ENCODE assay signal across 1 cellular context in genomic region chr10:93267521-93267920, GRCh38.
TF ChIP-seq lines count a peak whose summit lies in the region.

No MANE protein-coding gene starts in this region.

TF ChIP-seq in GM12878, 131 proteins besides CTCF, POLR2A, EP300 and RAD21 (continued from another document and continues in another):
- TF ChIP-seq ZZZ3 (IDR thresholded peaks at IDR 0.05; ENCODE audit: control insufficient read depth, insufficient read length, low read depth) (no peak), RFX5 (IDR thresholded peaks at IDR 0.05; ENCODE audit: low read depth, low read length) (no peak), KDM1A (IDR thresholded peaks at IDR 0.05; ENCODE audit: borderline replicate concordance) (no peak), FOS (IDR thresholded peaks at IDR 0.05; ENCODE audit: borderline replicate concordance, extremely low read depth, insufficient read length) (no peak), KAT2A (conservative IDR thresholded peaks at IDR 0.05; ENCODE audit: control insufficient read depth, low read depth, low read length) (no peak), CEBPB (IDR thresholded peaks at IDR 0.05; ENCODE audit: borderline replicate concordance in 1 of 2, low read depth in 2 of 2, low read length in 2 of 2) (peak in 1 of 2 experiments; percentile 86; a peak in 2 of 4 replicates), HDAC2 (IDR thresholded peaks at IDR 0.05) (no peak), CHD4 (IDR thresholded peaks at IDR 0.05) (no peak), ELK1 (IDR thresholded peaks at IDR 0.05; ENCODE audit: low read depth, low read length) (no peak), HCFC1 (IDR thresholded peaks at IDR 0.05; ENCODE audit: low read length) (no peak), LARP7 (IDR thresholded peaks at IDR 0.05) (no peak), SUPT20H (IDR thresholded peaks at IDR 0.05; ENCODE audit: borderline replicate concordance, control insufficient read depth, low read depth, low read length) (no peak), ZNF274 (IDR thresholded peaks at IDR 0.05; ENCODE audit: insufficient read depth, insufficient read length) (no peak), PAX5 (IDR thresholded peaks at IDR 0.05; ENCODE audit: borderline replicate concordance, low read depth, low read length) (peak; percentile 89), GABPA (IDR thresholded peaks at IDR 0.05; ENCODE audit: low read depth) (no peak), SP1 (IDR thresholded peaks at IDR 0.05; ENCODE audit: low read depth, low read length) (peak; percentile 65), CHD2 (IDR thresholded peaks at IDR 0.05; ENCODE audit: borderline replicate concordance, low read depth, low read length) (no peak), JUNB (IDR thresholded peaks at IDR 0.05) (peak; percentile 94), USF1 (IDR thresholded peaks at IDR 0.05; ENCODE audit: borderline replicate concordance, extremely low read length, insufficient read depth, low read depth, low read length) (no peak), TARDBP (IDR thresholded peaks at IDR 0.05; ENCODE audit: borderline replicate concordance) (no peak), RBBP5 (conservative IDR thresholded peaks at IDR 0.05) (no peak), BHLHE40 (IDR thresholded peaks at IDR 0.05; ENCODE audit: borderline replicate concordance in 1 of 2, low read depth in 2 of 2, low read length in 1 of 2) (peak; percentile 46 to 57; a peak in 2 of 4 replicates), RCOR1 (conservative IDR thresholded peaks at IDR 0.05; ENCODE audit: low read depth, low read length) (0 out of 2 replicates have a peak, but pooled peaks have one; percentile 87), IKZF1 (conservative IDR thresholded peaks at IDR 0.05) (peak; percentile 95), TCF3 (IDR thresholded peaks at IDR 0.05; ENCODE audit: borderline replicate concordance, insufficient read depth, low read depth, low read length) (0 out of 2 replicates have a peak, but pooled peaks have one; percentile 17), POU2F2 (IDR thresholded peaks at IDR 0.05; ENCODE audit: borderline replicate concordance, low read depth, low read length) (peak; percentile 53; the same call in 2 of the 3 replicates), NR2F1 (conservative IDR thresholded peaks at IDR 0.05) (peak; percentile 92), TCF12 (IDR thresholded peaks at IDR 0.05; ENCODE audit: low read depth, low read length) (no peak), NKRF (conservative IDR thresholded peaks at IDR 0.05) (no peak), ASH2L (IDR thresholded peaks at IDR 0.05; ENCODE audit: borderline replicate concordance, low read depth) (no peak), HDGF (IDR thresholded peaks at IDR 0.05) (no peak), BRCA1 (IDR thresholded peaks at IDR 0.05; ENCODE audit: low read depth, low read length) (no peak), CBFB (IDR thresholded peaks at IDR 0.05; ENCODE audit: low read depth) (peak; percentile 81), SMAD5 (IDR thresholded peaks at IDR 0.05; ENCODE audit: low read depth) (no peak), ZBTB4 (CRISPR knock-in tag; IDR thresholded peaks at IDR 0.05) (no peak), CBX5 (IDR thresholded peaks at IDR 0.05; ENCODE audit: low read depth) (no peak; the same call in 1 of the 2 replicates), NR2C2 (IDR thresholded peaks at IDR 0.05; ENCODE audit: borderline replicate concordance, control insufficient read depth, insufficient read length, low read depth) (no peak)
- TF ChIP-seq, protein P1, sequence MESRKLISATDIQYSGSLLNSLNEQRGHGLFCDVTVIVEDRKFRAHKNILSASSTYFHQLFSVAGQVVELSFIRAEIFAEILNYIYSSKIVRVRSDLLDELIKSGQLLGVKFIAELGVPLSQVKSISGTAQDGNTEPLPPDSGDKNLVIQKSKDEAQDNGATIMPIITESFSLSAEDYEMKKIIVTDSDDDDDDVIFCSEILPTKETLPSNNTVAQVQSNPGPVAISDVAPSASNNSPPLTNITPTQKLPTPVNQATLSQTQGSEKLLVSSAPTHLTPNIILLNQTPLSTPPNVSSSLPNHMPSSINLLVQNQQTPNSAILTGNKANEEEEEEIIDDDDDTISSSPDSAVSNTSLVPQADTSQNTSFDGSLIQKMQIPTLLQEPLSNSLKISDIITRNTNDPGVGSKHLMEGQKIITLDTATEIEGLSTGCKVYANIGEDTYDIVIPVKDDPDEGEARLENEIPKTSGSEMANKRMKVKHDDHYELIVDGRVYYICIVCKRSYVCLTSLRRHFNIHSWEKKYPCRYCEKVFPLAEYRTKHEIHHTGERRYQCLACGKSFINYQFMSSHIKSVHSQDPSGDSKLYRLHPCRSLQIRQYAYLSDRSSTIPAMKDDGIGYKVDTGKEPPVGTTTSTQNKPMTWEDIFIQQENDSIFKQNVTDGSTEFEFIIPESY (IDR thresholded peaks at IDR 0.05), result no peak
- TF ChIP-seq, protein P2, sequence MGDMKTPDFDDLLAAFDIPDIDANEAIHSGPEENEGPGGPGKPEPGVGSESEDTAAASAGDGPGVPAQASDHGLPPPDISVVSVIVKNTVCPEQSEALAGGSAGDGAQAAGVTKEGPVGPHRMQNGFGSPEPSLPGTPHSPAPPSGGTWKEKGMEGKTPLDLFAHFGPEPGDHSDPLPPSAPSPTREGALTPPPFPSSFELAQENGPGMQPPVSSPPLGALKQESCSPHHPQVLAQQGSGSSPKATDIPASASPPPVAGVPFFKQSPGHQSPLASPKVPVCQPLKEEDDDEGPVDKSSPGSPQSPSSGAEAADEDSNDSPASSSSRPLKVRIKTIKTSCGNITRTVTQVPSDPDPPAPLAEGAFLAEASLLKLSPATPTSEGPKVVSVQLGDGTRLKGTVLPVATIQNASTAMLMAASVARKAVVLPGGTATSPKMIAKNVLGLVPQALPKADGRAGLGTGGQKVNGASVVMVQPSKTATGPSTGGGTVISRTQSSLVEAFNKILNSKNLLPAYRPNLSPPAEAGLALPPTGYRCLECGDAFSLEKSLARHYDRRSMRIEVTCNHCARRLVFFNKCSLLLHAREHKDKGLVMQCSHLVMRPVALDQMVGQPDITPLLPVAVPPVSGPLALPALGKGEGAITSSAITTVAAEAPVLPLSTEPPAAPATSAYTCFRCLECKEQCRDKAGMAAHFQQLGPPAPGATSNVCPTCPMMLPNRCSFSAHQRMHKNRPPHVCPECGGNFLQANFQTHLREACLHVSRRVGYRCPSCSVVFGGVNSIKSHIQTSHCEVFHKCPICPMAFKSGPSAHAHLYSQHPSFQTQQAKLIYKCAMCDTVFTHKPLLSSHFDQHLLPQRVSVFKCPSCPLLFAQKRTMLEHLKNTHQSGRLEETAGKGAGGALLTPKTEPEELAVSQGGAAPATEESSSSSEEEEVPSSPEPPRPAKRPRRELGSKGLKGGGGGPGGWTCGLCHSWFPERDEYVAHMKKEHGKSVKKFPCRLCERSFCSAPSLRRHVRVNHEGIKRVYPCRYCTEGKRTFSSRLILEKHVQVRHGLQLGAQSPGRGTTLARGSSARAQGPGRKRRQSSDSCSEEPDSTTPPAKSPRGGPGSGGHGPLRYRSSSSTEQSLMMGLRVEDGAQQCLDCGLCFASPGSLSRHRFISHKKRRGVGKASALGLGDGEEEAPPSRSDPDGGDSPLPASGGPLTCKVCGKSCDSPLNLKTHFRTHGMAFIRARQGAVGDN (IDR thresholded peaks at IDR 0.05), result no peak
- TF ChIP-seq, protein P3, sequence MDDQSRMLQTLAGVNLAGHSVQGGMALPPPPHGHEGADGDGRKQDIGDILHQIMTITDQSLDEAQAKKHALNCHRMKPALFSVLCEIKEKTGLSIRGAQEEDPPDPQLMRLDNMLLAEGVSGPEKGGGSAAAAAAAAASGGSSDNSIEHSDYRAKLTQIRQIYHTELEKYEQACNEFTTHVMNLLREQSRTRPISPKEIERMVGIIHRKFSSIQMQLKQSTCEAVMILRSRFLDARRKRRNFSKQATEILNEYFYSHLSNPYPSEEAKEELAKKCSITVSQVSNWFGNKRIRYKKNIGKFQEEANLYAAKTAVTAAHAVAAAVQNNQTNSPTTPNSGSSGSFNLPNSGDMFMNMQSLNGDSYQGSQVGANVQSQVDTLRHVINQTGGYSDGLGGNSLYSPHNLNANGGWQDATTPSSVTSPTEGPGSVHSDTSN (IDR thresholded peaks at IDR 0.05; ENCODE audit: insufficient replicate concordance, low read depth, low read length), result no peak
- TF ChIP-seq, protein P4, sequence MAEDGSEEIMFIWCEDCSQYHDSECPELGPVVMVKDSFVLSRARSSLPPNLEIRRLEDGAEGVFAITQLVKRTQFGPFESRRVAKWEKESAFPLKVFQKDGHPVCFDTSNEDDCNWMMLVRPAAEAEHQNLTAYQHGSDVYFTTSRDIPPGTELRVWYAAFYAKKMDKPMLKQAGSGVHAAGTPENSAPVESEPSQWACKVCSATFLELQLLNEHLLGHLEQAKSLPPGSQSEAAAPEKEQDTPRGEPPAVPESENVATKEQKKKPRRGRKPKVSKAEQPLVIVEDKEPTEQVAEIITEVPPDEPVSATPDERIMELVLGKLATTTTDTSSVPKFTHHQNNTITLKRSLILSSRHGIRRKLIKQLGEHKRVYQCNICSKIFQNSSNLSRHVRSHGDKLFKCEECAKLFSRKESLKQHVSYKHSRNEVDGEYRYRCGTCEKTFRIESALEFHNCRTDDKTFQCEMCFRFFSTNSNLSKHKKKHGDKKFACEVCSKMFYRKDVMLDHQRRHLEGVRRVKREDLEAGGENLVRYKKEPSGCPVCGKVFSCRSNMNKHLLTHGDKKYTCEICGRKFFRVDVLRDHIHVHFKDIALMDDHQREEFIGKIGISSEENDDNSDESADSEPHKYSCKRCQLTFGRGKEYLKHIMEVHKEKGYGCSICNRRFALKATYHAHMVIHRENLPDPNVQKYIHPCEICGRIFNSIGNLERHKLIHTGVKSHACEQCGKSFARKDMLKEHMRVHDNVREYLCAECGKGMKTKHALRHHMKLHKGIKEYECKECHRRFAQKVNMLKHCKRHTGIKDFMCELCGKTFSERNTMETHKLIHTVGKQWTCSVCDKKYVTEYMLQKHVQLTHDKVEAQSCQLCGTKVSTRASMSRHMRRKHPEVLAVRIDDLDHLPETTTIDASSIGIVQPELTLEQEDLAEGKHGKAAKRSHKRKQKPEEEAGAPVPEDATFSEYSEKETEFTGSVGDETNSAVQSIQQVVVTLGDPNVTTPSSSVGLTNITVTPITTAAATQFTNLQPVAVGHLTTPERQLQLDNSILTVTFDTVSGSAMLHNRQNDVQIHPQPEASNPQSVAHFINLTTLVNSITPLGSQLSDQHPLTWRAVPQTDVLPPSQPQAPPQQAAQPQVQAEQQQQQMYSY (CRISPR knock-in tag; IDR thresholded peaks at IDR 0.05), result no peak
- TF ChIP-seq, protein P5, sequence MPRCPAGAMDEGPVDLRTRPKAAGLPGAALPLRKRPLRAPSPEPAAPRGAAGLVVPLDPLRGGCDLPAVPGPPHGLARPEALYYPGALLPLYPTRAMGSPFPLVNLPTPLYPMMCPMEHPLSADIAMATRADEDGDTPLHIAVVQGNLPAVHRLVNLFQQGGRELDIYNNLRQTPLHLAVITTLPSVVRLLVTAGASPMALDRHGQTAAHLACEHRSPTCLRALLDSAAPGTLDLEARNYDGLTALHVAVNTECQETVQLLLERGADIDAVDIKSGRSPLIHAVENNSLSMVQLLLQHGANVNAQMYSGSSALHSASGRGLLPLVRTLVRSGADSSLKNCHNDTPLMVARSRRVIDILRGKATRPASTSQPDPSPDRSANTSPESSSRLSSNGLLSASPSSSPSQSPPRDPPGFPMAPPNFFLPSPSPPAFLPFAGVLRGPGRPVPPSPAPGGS (IDR thresholded peaks at IDR 0.05; ENCODE audit: borderline replicate concordance, insufficient read depth, low read depth, low read length, poor library complexity, severe bottlenecking), result no peak
